Comparison of ENCODE assay signal across 11 cellular contexts in the genomic region with DNA sequence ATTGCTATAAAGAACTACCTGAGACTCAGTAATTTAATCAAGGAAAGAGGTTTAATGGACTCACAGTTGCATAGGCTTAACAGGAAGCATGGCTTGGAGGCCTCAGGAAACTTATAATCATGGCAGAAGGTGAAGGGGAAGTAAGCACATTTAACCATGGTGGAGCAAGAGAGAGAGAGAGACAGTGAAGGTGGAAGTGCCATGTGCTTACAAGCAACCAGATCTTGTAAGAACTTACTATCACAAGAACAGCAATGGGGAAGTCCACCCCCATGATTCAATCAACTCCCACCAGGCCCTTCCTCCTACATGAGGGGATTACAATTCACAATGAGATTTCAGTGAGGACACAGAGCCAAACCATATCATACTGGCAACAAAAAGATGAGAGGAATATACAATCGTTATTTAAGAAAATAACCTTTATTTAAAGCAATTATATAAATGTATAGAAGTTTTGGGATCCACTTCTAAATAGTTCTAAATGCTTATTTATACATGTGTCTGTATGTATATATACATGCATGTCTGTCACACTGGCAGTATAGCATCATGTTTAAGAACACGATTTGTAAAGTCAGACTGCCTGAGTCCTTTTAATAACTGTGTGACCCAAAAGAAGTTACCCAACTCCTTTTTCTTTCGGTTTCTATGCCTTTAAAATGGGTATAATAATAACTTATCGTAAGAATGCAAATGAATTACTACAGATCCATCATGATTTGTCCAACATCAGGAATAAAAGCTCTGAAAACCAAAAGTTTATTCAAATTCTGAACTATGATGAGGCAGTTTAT.
"Had no signal": no experiment of that assay in that cellular context is flagged by ENCODE, and none has a peak within 500 bp of the region (broad histone marks: within the 10 kb centered on the region; RNA-seq: fewer than 3 reads in every experiment).

No MANE protein-coding gene starts in this region.

- H3K4me1 Mint-ChIP-seq: stimulated activated effector memory CD8-positive, alpha-beta T cell treated with anti-CD3 and anti-CD28 coated beads, Interleukin-12 subunit alpha, Interleukin-12 subunit beta, amount 100 ng/mL, for 72 hours had no signal

- H3K9me3 Mint-ChIP-seq: activated naive CD8-positive, alpha-beta T cell treated with anti-CD3 and anti-CD28 coated beads, Interleukin-2, amount 50 U/mL, for 24 hours; naive thymus-derived CD8-positive, alpha-beta T cell; stimulated activated effector memory CD8-positive, alpha-beta T cell treated with anti-CD3 and anti-CD28 coated beads, Interleukin-12 subunit alpha, Interleukin-12 subunit beta, amount 100 ng/mL, for 72 hours had no signal

- H3K27ac Mint-ChIP-seq: activated CD8-positive, alpha-beta T cell treated with anti-CD3 and anti-CD28 coated beads, Interleukin-2, amount 10 ng/mL, durations not matched to agents 7 days and 5 days; activated naive CD8-positive, alpha-beta T cell treated with anti-CD3 and anti-CD28 coated beads, Interleukin-2, amount 50 U/mL, for 24 hours; stimulated activated effector memory CD8-positive, alpha-beta T cell treated with anti-CD3 and anti-CD28 coated beads, Interleukin-12 subunit alpha, Interleukin-12 subunit beta, amount 100 ng/mL, for 72 hours had no signal

- H3K4me3 Mint-ChIP-seq: activated CD8-positive, alpha-beta T cell treated with anti-CD3 and anti-CD28 coated beads, Interleukin-2, amount 10 ng/mL, durations not matched to agents 7 days and 5 days; activated naive CD8-positive, alpha-beta T cell treated with anti-CD3 and anti-CD28 coated beads, Interleukin-2, amount 50 U/mL, for 24 hours; naive thymus-derived CD8-positive, alpha-beta T cell; stimulated activated effector memory CD8-positive, alpha-beta T cell treated with anti-CD3 and anti-CD28 coated beads, Interleukin-12 subunit alpha, Interleukin-12 subunit beta, amount 100 ng/mL, for 72 hours had no signal

- H3K27me3 Mint-ChIP-seq: activated naive CD8-positive, alpha-beta T cell treated with anti-CD3 and anti-CD28 coated beads, Interleukin-2, amount 50 U/mL, for 24 hours; naive thymus-derived CD8-positive, alpha-beta T cell had no signal

- DNase-seq: activated CD4-positive, alpha-beta T cell treated with anti-CD3 and anti-CD28 coated beads for 48 hours; activated CD8-positive, alpha-beta memory T cell treated with anti-CD3 and anti-CD28 coated beads, Interleukin-2, amount 50 U/mL, for 48 hours; activated CD8-positive, alpha-beta T cell treated with anti-CD3 and anti-CD28 coated beads, Interleukin-2, amount 10 ng/mL, durations not matched to agents 7 days and 5 days; activated naive CD4-positive, alpha-beta T cell treated with Interleukin-2 at 50 U/mL for 16 hours; activated naive CD8-positive, alpha-beta T cell treated with anti-CD3 and anti-CD28 coated beads, Interleukin-2, amount 50 U/mL, for 24 hours; esophagus squamous epithelium; foreskin fibroblast; mucosa of descending colon; naive thymus-derived CD8-positive, alpha-beta T cell; T-helper 9 cell had no signal

- H3K36me3 Mint-ChIP-seq: stimulated activated effector memory CD8-positive, alpha-beta T cell treated with anti-CD3 and anti-CD28 coated beads, Interleukin-12 subunit alpha, Interleukin-12 subunit beta, amount 100 ng/mL, for 72 hours had no signal

- ATAC-seq: activated CD8-positive, alpha-beta T cell treated with anti-CD3 and anti-CD28 coated beads, Interleukin-2, amount 10 ng/mL, durations not matched to agents 7 days and 5 days; activated naive CD8-positive, alpha-beta T cell treated with anti-CD3 and anti-CD28 coated beads, Interleukin-2, amount 50 U/mL, for 24 hours; mucosa of descending colon; naive thymus-derived CD8-positive, alpha-beta T cell; stimulated activated effector memory CD8-positive, alpha-beta T cell treated with anti-CD3 and anti-CD28 coated beads, Interleukin-12 subunit alpha, Interleukin-12 subunit beta, amount 100 ng/mL, for 72 hours had no signal
